Comparison of ENCODE assay signal across 1 cellular context in genomic region chr9:122446819-122447484, GRCh38.
TF ChIP-seq lines count a peak whose summit lies in the region.

No MANE protein-coding gene starts in this region.

TF ChIP-seq in K562, 482 proteins besides CTCF, POLR2A, EP300 and RAD21 (continued from another document and continues in another):
- TF ChIP-seq UBTF (IDR thresholded peaks at IDR 0.05; ENCODE audit: borderline replicate concordance in 1 of 2, low read depth in 2 of 2, low read length in 2 of 2) (0 out of 4 replicates have a peak, but pooled peaks of 1 of the 2 experiments have one; percentile 43), NRF1 (conservative IDR thresholded peaks at IDR 0.05 in 1 of 2, IDR thresholded peaks at IDR 0.05 in 1 of 2) (no peak), ELF1 (tag; IDR thresholded peaks at IDR 0.05) (no peak), ZNF589 (CRISPR knock-in tag; IDR thresholded peaks at IDR 0.05; ENCODE audit: low read depth) (peak; percentile 86; the same call in 1 of the 2 replicates), USF2 (CRISPR knock-in tag; IDR thresholded peaks at IDR 0.05) (no peak), ZNF184 (CRISPR knock-in tag; IDR thresholded peaks at IDR 0.05) (no peak), FOXJ3 (CRISPR knock-in tag; IDR thresholded peaks at IDR 0.05) (no peak), HDAC2 (IDR thresholded peaks at IDR 0.05) (0 out of 2 replicates have a peak, but pooled peaks have one; percentile 59), SP1 (CRISPR knock-in tag; IDR thresholded peaks at IDR 0.05) (peak; percentile 32; the same call in 1 of the 2 replicates), HNRNPUL1 (IDR thresholded peaks at IDR 0.05; ENCODE audit: low read length) (no peak), ASH1L (IDR thresholded peaks at IDR 0.05; ENCODE audit: borderline replicate concordance, low read depth, partially characterized antibody) (no peak), DPF2 (IDR thresholded peaks at IDR 0.05) (peak; percentile 98), SMAD4 (CRISPR knock-in tag; conservative IDR thresholded peaks at IDR 0.05) (peak; percentile 86), HOMEZ (CRISPR knock-in tag; IDR thresholded peaks at IDR 0.05) (no peak), SRSF1 (IDR thresholded peaks at IDR 0.05; ENCODE audit: low read depth, low read length) (no peak), HNRNPK (IDR thresholded peaks at IDR 0.05; ENCODE audit: low read depth, low read length, poor library complexity, severe bottlenecking) (no peak), FOXP1 (CRISPR knock-in tag; IDR thresholded peaks at IDR 0.05) (no peak), ZNF143 (CRISPR knock-in tag; IDR thresholded peaks at IDR 0.05) (no peak), ZNF785 (CRISPR knock-in tag; IDR thresholded peaks at IDR 0.05) (no peak), MCM2 (IDR thresholded peaks at IDR 0.05; ENCODE audit: low read depth) (no peak), ZNF717 (CRISPR knock-in tag; IDR thresholded peaks at IDR 0.05) (no peak), TEAD1 (CRISPR knock-in tag; IDR thresholded peaks at IDR 0.05) (peak; percentile 10 to 58; a peak in 2 of 4 replicates), ZNF740 (CRISPR knock-in tag; IDR thresholded peaks at IDR 0.05) (no peak), ZNF740 (tag; IDR thresholded peaks at IDR 0.05) (no peak), MAFK (IDR thresholded peaks at IDR 0.05; ENCODE audit: low read length) (no peak), ZNF134 (CRISPR knock-in tag; conservative IDR thresholded peaks at IDR 0.05) (no peak), ZFP36 (IDR thresholded peaks at IDR 0.05; ENCODE audit: low read depth, low read length, partially characterized antibody) (no peak), ID3 (CRISPR knock-in tag; IDR thresholded peaks at IDR 0.05) (no peak), ID3 (tag; IDR thresholded peaks at IDR 0.05) (0 out of 2 replicates have a peak, but pooled peaks have one; percentile 34), ZC3H11A (IDR thresholded peaks at IDR 0.05; ENCODE audit: low read depth, low read length) (0 out of 2 replicates have a peak, but pooled peaks have one; percentile 29), THAP12 (CRISPR knock-in tag; IDR thresholded peaks at IDR 0.05) (no peak)
- TF ChIP-seq, protein P1, sequence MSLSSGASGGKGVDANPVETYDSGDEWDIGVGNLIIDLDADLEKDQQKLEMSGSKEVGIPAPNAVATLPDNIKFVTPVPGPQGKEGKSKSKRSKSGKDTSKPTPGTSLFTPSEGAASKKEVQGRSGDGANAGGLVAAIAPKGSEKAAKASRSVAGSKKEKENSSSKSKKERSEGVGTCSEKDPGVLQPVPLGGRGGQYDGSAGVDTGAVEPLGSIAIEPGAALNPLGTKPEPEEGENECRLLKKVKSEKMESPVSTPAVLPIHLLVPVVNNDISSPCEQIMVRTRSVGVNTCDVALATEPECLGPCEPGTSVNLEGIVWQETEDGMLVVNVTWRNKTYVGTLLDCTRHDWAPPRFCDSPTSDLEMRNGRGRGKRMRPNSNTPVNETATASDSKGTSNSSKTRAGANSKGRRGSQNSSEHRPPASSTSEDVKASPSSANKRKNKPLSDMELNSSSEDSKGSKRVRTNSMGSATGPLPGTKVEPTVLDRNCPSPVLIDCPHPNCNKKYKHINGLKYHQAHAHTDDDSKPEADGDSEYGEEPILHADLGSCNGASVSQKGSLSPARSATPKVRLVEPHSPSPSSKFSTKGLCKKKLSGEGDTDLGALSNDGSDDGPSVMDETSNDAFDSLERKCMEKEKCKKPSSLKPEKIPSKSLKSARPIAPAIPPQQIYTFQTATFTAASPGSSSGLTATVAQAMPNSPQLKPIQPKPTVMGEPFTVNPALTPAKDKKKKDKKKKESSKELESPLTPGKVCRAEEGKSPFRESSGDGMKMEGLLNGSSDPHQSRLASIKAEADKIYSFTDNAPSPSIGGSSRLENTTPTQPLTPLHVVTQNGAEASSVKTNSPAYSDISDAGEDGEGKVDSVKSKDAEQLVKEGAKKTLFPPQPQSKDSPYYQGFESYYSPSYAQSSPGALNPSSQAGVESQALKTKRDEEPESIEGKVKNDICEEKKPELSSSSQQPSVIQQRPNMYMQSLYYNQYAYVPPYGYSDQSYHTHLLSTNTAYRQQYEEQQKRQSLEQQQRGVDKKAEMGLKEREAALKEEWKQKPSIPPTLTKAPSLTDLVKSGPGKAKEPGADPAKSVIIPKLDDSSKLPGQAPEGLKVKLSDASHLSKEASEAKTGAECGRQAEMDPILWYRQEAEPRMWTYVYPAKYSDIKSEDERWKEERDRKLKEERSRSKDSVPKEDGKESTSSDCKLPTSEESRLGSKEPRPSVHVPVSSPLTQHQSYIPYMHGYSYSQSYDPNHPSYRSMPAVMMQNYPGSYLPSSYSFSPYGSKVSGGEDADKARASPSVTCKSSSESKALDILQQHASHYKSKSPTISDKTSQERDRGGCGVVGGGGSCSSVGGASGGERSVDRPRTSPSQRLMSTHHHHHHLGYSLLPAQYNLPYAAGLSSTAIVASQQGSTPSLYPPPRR (CRISPR knock-in tag; IDR thresholded peaks at IDR 0.05; ENCODE audit: borderline replicate concordance), result no peak
- TF ChIP-seq, protein P2, sequence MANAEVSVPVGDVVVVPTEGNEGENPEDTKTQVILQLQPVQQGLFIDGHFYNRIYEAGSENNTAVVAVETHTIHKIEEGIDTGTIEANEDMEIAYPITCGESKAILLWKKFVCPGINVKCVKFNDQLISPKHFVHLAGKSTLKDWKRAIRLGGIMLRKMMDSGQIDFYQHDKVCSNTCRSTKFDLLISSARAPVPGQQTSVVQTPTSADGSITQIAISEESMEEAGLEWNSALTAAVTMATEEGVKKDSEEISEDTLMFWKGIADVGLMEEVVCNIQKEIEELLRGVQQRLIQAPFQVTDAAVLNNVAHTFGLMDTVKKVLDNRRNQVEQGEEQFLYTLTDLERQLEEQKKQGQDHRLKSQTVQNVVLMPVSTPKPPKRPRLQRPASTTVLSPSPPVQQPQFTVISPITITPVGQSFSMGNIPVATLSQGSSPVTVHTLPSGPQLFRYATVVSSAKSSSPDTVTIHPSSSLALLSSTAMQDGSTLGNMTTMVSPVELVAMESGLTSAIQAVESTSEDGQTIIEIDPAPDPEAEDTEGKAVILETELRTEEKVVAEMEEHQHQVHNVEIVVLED (CRISPR knock-in tag; IDR thresholded peaks at IDR 0.05), result no peak
- TF ChIP-seq, protein P3, sequence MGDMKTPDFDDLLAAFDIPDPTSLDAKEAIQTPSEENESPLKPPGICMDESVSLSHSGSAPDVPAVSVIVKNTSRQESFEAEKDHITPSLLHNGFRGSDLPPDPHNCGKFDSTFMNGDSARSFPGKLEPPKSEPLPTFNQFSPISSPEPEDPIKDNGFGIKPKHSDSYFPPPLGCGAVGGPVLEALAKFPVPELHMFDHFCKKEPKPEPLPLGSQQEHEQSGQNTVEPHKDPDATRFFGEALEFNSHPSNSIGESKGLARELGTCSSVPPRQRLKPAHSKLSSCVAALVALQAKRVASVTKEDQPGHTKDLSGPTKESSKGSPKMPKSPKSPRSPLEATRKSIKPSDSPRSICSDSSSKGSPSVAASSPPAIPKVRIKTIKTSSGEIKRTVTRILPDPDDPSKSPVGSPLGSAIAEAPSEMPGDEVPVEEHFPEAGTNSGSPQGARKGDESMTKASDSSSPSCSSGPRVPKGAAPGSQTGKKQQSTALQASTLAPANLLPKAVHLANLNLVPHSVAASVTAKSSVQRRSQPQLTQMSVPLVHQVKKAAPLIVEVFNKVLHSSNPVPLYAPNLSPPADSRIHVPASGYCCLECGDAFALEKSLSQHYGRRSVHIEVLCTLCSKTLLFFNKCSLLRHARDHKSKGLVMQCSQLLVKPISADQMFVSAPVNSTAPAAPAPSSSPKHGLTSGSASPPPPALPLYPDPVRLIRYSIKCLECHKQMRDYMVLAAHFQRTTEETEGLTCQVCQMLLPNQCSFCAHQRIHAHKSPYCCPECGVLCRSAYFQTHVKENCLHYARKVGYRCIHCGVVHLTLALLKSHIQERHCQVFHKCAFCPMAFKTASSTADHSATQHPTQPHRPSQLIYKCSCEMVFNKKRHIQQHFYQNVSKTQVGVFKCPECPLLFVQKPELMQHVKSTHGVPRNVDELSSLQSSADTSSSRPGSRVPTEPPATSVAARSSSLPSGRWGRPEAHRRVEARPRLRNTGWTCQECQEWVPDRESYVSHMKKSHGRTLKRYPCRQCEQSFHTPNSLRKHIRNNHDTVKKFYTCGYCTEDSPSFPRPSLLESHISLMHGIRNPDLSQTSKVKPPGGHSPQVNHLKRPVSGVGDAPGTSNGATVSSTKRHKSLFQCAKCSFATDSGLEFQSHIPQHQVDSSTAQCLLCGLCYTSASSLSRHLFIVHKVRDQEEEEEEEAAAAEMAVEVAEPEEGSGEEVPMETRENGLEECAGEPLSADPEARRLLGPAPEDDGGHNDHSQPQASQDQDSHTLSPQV (IDR thresholded peaks at IDR 0.05), result no peak
